1 cellular context compared by ENCODE assay signal in genomic region chr10:5073659-5074058, GRCh38.
TF ChIP-seq lines count a peak whose summit lies in the region.

No MANE protein-coding gene starts in this region.

TF ChIP-seq in A549, 52 proteins besides CTCF, POLR2A, EP300 and RAD21 (continued from another document):
- TF ChIP-seq FOXS1 (CRISPR knock-in tag; IDR thresholded peaks at IDR 0.05) = no peak
TF ChIP-seq in A549: peak in this region for 0.
